ENCODE assay signal across 11 cellular contexts in the genomic region with DNA sequence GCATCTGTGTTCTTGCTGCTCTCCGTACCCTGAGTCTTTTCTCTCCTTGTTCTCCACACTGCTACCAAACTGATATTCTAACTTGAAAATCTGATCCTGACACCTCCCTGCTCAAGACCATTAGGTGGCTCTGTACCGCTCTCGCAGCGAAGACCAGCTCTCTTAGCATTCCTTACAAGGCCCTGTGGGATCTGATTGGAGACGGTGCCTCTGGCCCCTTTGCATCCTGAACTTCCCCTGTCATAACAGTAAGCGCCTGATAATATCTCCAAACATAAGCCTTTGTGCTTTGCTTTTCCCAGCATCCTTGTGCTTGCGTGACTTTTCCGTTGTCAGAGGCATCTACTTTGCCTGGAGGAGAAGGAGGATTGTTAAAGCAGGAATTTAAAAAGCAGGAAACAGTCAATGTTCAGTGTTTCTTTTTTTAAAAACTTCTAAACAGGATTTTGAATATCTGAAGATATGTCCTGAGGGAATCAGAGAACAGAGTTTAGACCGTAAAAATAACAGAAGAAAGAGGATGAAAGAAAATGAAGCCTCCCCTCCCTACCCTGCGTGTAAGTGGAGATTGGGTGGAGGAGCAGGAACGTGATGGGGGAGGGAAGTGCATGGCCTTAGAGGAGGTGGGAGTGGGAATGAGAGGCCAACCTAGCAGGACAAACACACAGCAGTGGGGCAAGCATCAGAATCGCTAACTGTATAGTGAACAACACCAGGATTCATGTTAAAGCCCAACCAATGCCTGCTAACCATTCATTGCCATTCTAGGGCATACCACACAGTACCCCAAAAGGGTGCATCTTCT.
A peak's percentile ranks its signal among the peaks of the same experiment; 100 is the strongest.
DNase-seq lines count a peak whose midpoint lies in the region; ATAC-seq, FAIRE-seq and TF ChIP-seq lines count a peak whose summit lies in the region.
"Had no signal": no experiment of that assay in that cellular context is flagged by ENCODE, and none has a peak within 500 bp of the region (broad histone marks: within the 10 kb centered on the region; RNA-seq: fewer than 3 reads in every experiment).

No MANE protein-coding gene starts in this region.

- CTCF ChIA-PET in K562 (lab: Yijun Ruan, JAX; ENCODE audit: low intra/inter-chr PET ratio) = no interaction called here

- 0 out of 2 replicates have a peak, but pooled peaks cover 2% of the 10 kb centered on the region for H3K9me3 ChIP-seq in K562 (replicated peaks; ENCODE audit: control insufficient read depth, insufficient read depth, low read depth, low read length)

- no peaks in the 10 kb centered on the region for H3K36me3 ChIP-seq in GM23338 (ENCODE audit: insufficient read depth)
- H3K36me3 ChIP-seq in K562 (ENCODE audit: control insufficient read depth, insufficient read depth, low read length) = no peaks in the 10 kb centered on the region

- in situ Hi-C loops in K562 (cut with MboI) = no loop called here

- TF ChIP-seq EP300 in K562 (IDR thresholded peaks at IDR 0.05; ENCODE audit: low read length) = no peak

- POLR2A ChIA-PET in K562 (lab: Yijun Ruan, JAX) = no interaction called here

- H3K9me1 ChIP-seq in K562 (ENCODE audit: control insufficient read depth, insufficient read depth, low read length) = no peaks in the 10 kb centered on the region

- H4K20me1 ChIP-seq in GM23338 (replicated peaks; ENCODE audit: insufficient read depth) (no peaks in the 10 kb centered on the region), K562 (replicated peaks; ENCODE audit: control insufficient read depth, insufficient read depth, low read length) (no peaks in the 10 kb centered on the region)

- peak; percentile 80 for ATAC-seq in GM23338
- peak; percentile 47; the same call in 1 of the 3 replicates for ATAC-seq in K562
- peak; percentile 63 for ATAC-seq in left ventricle myocardium superior
- no peak for ATAC-seq in GM18498 (IDR thresholded peaks at IDR 0.05; ENCODE audit: unreplicated experiment)
- no peak for ATAC-seq in HG02642 (IDR thresholded peaks at IDR 0.05; ENCODE audit: poor library complexity, unreplicated experiment)
- ATAC-seq in HG02798 (IDR thresholded peaks at IDR 0.05; ENCODE audit: poor library complexity, unreplicated experiment) = no peak
- ATAC-seq: naive thymus-derived CD4-positive, alpha-beta T cell had no signal

- no TSS peak for BruUV-seq in K562 (replicated peaks; lab: Mats Ljungman, UMichigan)

- H3F3A ChIP-seq in GM23338 (replicated peaks; ENCODE audit: low read depth) = no peaks in the 10 kb centered on the region

- H3K4me3 Mint-ChIP-seq in GM23338 = no peak overlapping the region
- H3K4me3 Mint-ChIP-seq: naive thymus-derived CD4-positive, alpha-beta T cell had no signal

- H3K4me1 ChIP-seq in GM23338 (ENCODE audit: insufficient read depth) (peaks cover 13% of the 10 kb centered on the region), K562 (replicated peaks in 1 of 2; ENCODE audit: control insufficient read depth in 2 of 2, insufficient read depth in 2 of 2, low read length in 2 of 2) (peaks cover 0 to 6% of the 10 kb centered on the region in 2 experiments; a peak in 1 of 5 replicates)

- H3K4me1 Mint-ChIP-seq in GM23338 = peaks cover 5% of the 10 kb centered on the region

- peak overlapping the region; percentile 13 for H3K4me2 ChIP-seq in GM23338
- H3K4me2 ChIP-seq in K562 (ENCODE audit: insufficient read depth, low read length) = no peak overlapping the region

- intact Hi-C loops in K562 (cut with micrococcal nuclease) (no loop called here), left ventricle myocardium superior (cut with micrococcal nuclease) (no loop called here)

- H3K27me3 ChIP-seq in GM23338 (ENCODE audit: insufficient read depth) (no peaks in the 10 kb centered on the region), K562 (ENCODE audit: control insufficient read depth in 2 of 2, insufficient read depth in 2 of 2, low read length in 2 of 2) (peaks cover 2 to 29% of the 10 kb centered on the region in 2 experiments; a peak in 3 of 5 replicates)

- no peak for TF ChIP-seq RAD21 in K562 (CRISPR knock-in tag; conservative IDR thresholded peaks at IDR 0.05 in 1 of 2, IDR thresholded peaks at IDR 0.05 in 1 of 2)

- peaks cover 3% of the 10 kb centered on the region for H3K27me3 Mint-ChIP-seq in GM23338 (ENCODE audit: insufficient read depth, low read depth, poor library complexity)

- WGBS in K562 (ENCODE audit: insufficient coverage, low coverage, missing lambda C conversion rate) = under 1% methylated on average over 12 of the region's 12 CpGs

- TF ChIP-seq CTCF in GM23338 (conservative IDR thresholded peaks at IDR 0.05; ENCODE audit: low read depth in 2 of 2) = peak; percentile 36 to 69
- no peak for TF ChIP-seq CTCF in K562 (IDR thresholded peaks at IDR 0.05 in 2 of 3, conservative IDR thresholded peaks at IDR 0.05 in 1 of 3; ENCODE audit: insufficient read depth in 2 of 3, low read depth in 1 of 3, low read length in 3 of 3)

- peak; percentile 77 for DNase-seq in GM23338 (ENCODE audit: low spot score)
- DNase-seq in K562 (ENCODE audit: extremely low read depth in 1 of 4, low spot score in 3 of 4) = no peak
- no peak for DNase-seq in left ventricle myocardium superior
- peak; percentile 85 for DNase-seq in pulmonary artery endothelial cell (ENCODE audit: low read depth, low spot score)
- no peak for DNase-seq in RPMI8226
- DNase-seq: central memory CD4-positive, alpha-beta T cell; naive thymus-derived CD4-positive, alpha-beta T cell; NCI-H345 had no signal

- no peak overlapping the region for H3K4me3 ChIP-seq in GM23338
- no peak overlapping the region for H3K4me3 ChIP-seq in K562

- H2AFZ ChIP-seq in GM23338 (peak overlapping the region; percentile 84; the same call in 1 of the 2 replicates), K562 (ENCODE audit: low read depth, low read length) (no peak overlapping the region)

- peaks cover 10% of the 10 kb centered on the region for H3K9me2 ChIP-seq in GM23338 (ENCODE audit: insufficient read depth)

- no peak for TF ChIP-seq POLR2A in K562 (conservative IDR thresholded peaks at IDR 0.05)

- peaks cover 18% of the 10 kb centered on the region for H3K9me3 Mint-ChIP-seq in GM23338

- peaks cover 5% of the 10 kb centered on the region; the same call in 2 of the 3 replicates for H3K36me3 Mint-ChIP-seq in GM23338 (ENCODE audit: low read depth)

- no peak for FAIRE-seq in K562 (lab: Jason Lieb, UNC)

- H3K9ac ChIP-seq in K562 (ENCODE audit: insufficient read depth in 1 of 2, low read depth in 2 of 2, low read length in 2 of 2) = no peak overlapping the region

- no peak overlapping the region for H3K27ac Mint-ChIP-seq in GM23338
- H3K27ac Mint-ChIP-seq: naive thymus-derived CD4-positive, alpha-beta T cell had no signal

- H3K27ac ChIP-seq in GM23338 (ENCODE audit: low read depth) (peak overlapping the region; percentile 45; the same call in 1 of the 2 replicates), K562 (ENCODE audit: extremely low read depth, low read depth, low read length) (no peak overlapping the region)

- H3K79me2 ChIP-seq in GM23338 (replicated peaks; ENCODE audit: insufficient read depth) = no peaks in the 10 kb centered on the region
- no peaks in the 10 kb centered on the region for H3K79me2 ChIP-seq in K562 (ENCODE audit: control insufficient read depth, insufficient read depth, low read length)

TF ChIP-seq in GM23338, 12 proteins besides CTCF, POLR2A, EP300 and RAD21 (continues in another document):
- TF ChIP-seq CREB1 (CRISPR knock-in tag; IDR thresholded peaks at IDR 0.05; ENCODE audit: low read depth) (no peak), POLR2AphosphoS5 (IDR thresholded peaks at IDR 0.05; ENCODE audit: low read depth) (no peak), NANOG (IDR thresholded peaks at IDR 0.05; ENCODE audit: borderline replicate concordance) (no peak), EZH2phosphoT487 (IDR thresholded peaks at IDR 0.05; ENCODE audit: unreplicated experiment) (no peak), JUNB (IDR thresholded peaks at IDR 0.05; ENCODE audit: unreplicated experiment) (no peak), ZNF114 (CRISPR knock-in tag; IDR thresholded peaks at IDR 0.05) (no peak), EZH2 (IDR thresholded peaks at IDR 0.05; ENCODE audit: low read depth, unreplicated experiment) (no peak)

TF ChIP-seq in K562, 482 proteins besides CTCF, POLR2A, EP300 and RAD21:
- TF ChIP-seq NRF1 (conservative IDR thresholded peaks at IDR 0.05 in 1 of 2, IDR thresholded peaks at IDR 0.05 in 1 of 2) = no peak
- TF ChIP-seq NBN (IDR thresholded peaks at IDR 0.05; ENCODE audit: low read depth) = no peak
- 0 out of 2 replicates have a peak, but pooled peaks have one; percentile 10 for TF ChIP-seq PHF8 (IDR thresholded peaks at IDR 0.05; ENCODE audit: borderline replicate concordance, low read length)
- TF ChIP-seq, protein P1, sequence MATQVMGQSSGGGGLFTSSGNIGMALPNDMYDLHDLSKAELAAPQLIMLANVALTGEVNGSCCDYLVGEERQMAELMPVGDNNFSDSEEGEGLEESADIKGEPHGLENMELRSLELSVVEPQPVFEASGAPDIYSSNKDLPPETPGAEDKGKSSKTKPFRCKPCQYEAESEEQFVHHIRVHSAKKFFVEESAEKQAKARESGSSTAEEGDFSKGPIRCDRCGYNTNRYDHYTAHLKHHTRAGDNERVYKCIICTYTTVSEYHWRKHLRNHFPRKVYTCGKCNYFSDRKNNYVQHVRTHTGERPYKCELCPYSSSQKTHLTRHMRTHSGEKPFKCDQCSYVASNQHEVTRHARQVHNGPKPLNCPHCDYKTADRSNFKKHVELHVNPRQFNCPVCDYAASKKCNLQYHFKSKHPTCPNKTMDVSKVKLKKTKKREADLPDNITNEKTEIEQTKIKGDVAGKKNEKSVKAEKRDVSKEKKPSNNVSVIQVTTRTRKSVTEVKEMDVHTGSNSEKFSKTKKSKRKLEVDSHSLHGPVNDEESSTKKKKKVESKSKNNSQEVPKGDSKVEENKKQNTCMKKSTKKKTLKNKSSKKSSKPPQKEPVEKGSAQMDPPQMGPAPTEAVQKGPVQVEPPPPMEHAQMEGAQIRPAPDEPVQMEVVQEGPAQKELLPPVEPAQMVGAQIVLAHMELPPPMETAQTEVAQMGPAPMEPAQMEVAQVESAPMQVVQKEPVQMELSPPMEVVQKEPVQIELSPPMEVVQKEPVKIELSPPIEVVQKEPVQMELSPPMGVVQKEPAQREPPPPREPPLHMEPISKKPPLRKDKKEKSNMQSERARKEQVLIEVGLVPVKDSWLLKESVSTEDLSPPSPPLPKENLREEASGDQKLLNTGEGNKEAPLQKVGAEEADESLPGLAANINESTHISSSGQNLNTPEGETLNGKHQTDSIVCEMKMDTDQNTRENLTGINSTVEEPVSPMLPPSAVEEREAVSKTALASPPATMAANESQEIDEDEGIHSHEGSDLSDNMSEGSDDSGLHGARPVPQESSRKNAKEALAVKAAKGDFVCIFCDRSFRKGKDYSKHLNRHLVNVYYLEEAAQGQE (CRISPR knock-in tag; IDR thresholded peaks at IDR 0.05; ENCODE audit: low read depth) = no peak
- no peak for TF ChIP-seq ZNF324 (CRISPR knock-in tag; IDR thresholded peaks at IDR 0.05)
- TF ChIP-seq SAFB (IDR thresholded peaks at IDR 0.05; ENCODE audit: borderline replicate concordance, low read depth, low read length) = no peak

Comparison
In these comparisons a context has a peak if more than half of its experiments do, and no peak if none do; other contexts are left out.
1. ATAC-seq: peak in GM23338 (single experiment), K562 (single experiment) and left ventricle myocardium superior (single experiment); none in GM18498 (single experiment), HG02642 (single experiment) and HG02798 (single experiment).
2. DNase-seq: peak in GM23338 (single experiment) and pulmonary artery endothelial cell (single experiment); none in K562 (0 of 4), left ventricle myocardium superior (single experiment) and RPMI8226 (single experiment).
3. CTCF ChIP-seq: peak in GM23338 (2 of 2); none in K562 (0 of 3).